ENCODE assay signal across 25 cellular contexts in genomic region chr20:39751557-39752137, GRCh38.
DNase-seq lines count a peak whose midpoint lies in the region; ATAC-seq, FAIRE-seq and TF ChIP-seq lines count a peak whose summit lies in the region.
"Had no signal": no experiment of that assay in that cellular context is flagged by ENCODE, and none has a peak within 500 bp of the region (broad histone marks: within the 10 kb centered on the region; RNA-seq: fewer than 3 reads in every experiment).

No MANE protein-coding gene starts in this region.

- intact Hi-C loops in pancreas (cut with DNase I) = no loop called here

- H3K36me3 ChIP-seq in MM.1S (replicated peaks; ENCODE audit: insufficient read depth, low read length) = no peaks in the 10 kb centered on the region
- H3K36me3 ChIP-seq in pancreas = no peaks in the 10 kb centered on the region
- H3K36me3 ChIP-seq: Peyer's patch had no signal

- H3K9me2 ChIP-seq in MM.1S (replicated peaks; ENCODE audit: insufficient read depth, low read length) = no peaks in the 10 kb centered on the region

- no peak for FAIRE-seq in pancreas (lab: Jason Lieb, UNC)
- FAIRE-seq: GM12892, TTC549 had no signal

- peak; percentile 57 for ATAC-seq in GM18909 (IDR thresholded peaks at IDR 0.05; ENCODE audit: poor library complexity, unreplicated experiment)
- ATAC-seq in HG02678 (IDR thresholded peaks at IDR 0.05; ENCODE audit: unreplicated experiment) = peak; percentile 56
- ATAC-seq in pancreas = no peak
- no peak for ATAC-seq in HG03175 (IDR thresholded peaks at IDR 0.05; ENCODE audit: unreplicated experiment)
- no peak for ATAC-seq in GM21423 (IDR thresholded peaks at IDR 0.05; ENCODE audit: unreplicated experiment)

- DNase-seq in MM.1S (peak; percentile 11), pancreas (no peak), NCI-H526 (lab: John Stamatoyannopoulos, UW) (no peak)
- DNase-seq: C1 segment of cervical spinal cord; CD4-positive, alpha-beta memory T cell; COR-L47; DMS53; KBM-7; NCI-H1105 treated with DMSO at 0.1 percent for 48 hours; NCI-H146; NCI-H2029; NCI-H446 treated with DMSO at 0.1 percent for 48 hours; NCI-H526 treated with DMSO at 0.1 percent for 48 hours; OCI-M1; Peyer's patch; SIG-M5; SW 1271; T-helper 9 cell had no signal

- H3K4me1 ChIP-seq in MM.1S (ENCODE audit: low read length) = no peaks in the 10 kb centered on the region
- H3K4me1 ChIP-seq in pancreas = no peaks in the 10 kb centered on the region
- H3K4me1 ChIP-seq: Peyer's patch had no signal

- TF ChIP-seq CTCF in MM.1S (IDR thresholded peaks at IDR 0.05; ENCODE audit: low read length) = no peak
- no peak for TF ChIP-seq CTCF in pancreas (IDR thresholded peaks at IDR 0.05)

- no peaks in the 10 kb centered on the region for H4K20me1 ChIP-seq in MM.1S (ENCODE audit: insufficient read depth, low read length)

- H3K9ac ChIP-seq in MM.1S (ENCODE audit: low read length) = no peak overlapping the region

- WGBS in pancreas, 2 donors = 67 to 68% methylated on average over 4 of the region's 4 CpGs

- H3K27me3 ChIP-seq in MM.1S (replicated peaks; ENCODE audit: insufficient read depth, low read length) = no peaks in the 10 kb centered on the region
- peaks cover 0 to 3% (median 0%) of the 10 kb centered on the region in 4 donors for H3K27me3 ChIP-seq in pancreas
- H3K27me3 ChIP-seq: Peyer's patch had no signal

- H3K4me3 ChIP-seq in MM.1S (ENCODE audit: low read length) (no peak overlapping the region), pancreas (no peak overlapping the region)
- H3K4me3 ChIP-seq: Peyer's patch, SK-N-MC had no signal

- no peaks in the 10 kb centered on the region for H3F3A ChIP-seq in MM.1S (ENCODE audit: insufficient read depth, low read length)

- H2AFZ ChIP-seq in MM.1S (ENCODE audit: low read length) = no peak overlapping the region

- H3K27ac ChIP-seq in MM.1S (ENCODE audit: low read length) (no peak overlapping the region), pancreas (no peak overlapping the region)
- H3K27ac ChIP-seq: Peyer's patch, SK-N-MC had no signal

- H3K9me3 ChIP-seq in MM.1S (replicated peaks; ENCODE audit: insufficient read depth, low read length) (no peaks in the 10 kb centered on the region), pancreas (no peaks in the 10 kb centered on the region)
- H3K9me3 ChIP-seq: Peyer's patch had no signal

- no peaks in the 10 kb centered on the region for H3K79me2 ChIP-seq in MM.1S (ENCODE audit: low read length)

- 0 out of 2 replicates have a peak overlapping the region, but pooled peaks have one; percentile 13 for H3K4me2 ChIP-seq in MM.1S (ENCODE audit: low read depth, low read length)

Comparison
In these comparisons a context has a peak if more than half of its experiments do, and no peak if none do; other contexts are left out.
1. ATAC-seq: peak in GM18909 (single experiment) and HG02678 (single experiment); none in pancreas (0 of 4), HG03175 (single experiment) and GM21423 (single experiment).